ENCODE assay signal across 16 cellular contexts in genomic region chr15:34059476-34059875, GRCh38.
"Had no signal": no experiment of that assay in that cellular context is flagged by ENCODE, and none has a peak within 500 bp of the region (broad histone marks: within the 10 kb centered on the region; RNA-seq: fewer than 3 reads in every experiment).

No MANE protein-coding gene starts in this region.

- H3K4me1 ChIP-seq: colonic mucosa, foreskin keratinocyte had no signal

- H3K27ac ChIP-seq: colonic mucosa, foreskin keratinocyte, hepatocyte, neutrophil had no signal

- DNase-seq: colonic mucosa; dermis blood vessel endothelial cell; endodermal cell; erythroblast; foreskin keratinocyte; kidney glomerular epithelial cell; naive thymus-derived CD4-positive, alpha-beta T cell; posterior cingulate gyrus; small intestine; stimulated activated CD4-positive, alpha-beta T cell treated with anti-CD3 and anti-CD28 coated beads, Interleukin-12 subunit alpha, Interleukin-12 subunit beta, amount 100 ng/mL, for 4 hours; stimulated activated naive CD4-positive, alpha-beta T cell treated with Interleukin-2 at 50 U/mL for 16 hours had no signal

- H3K36me3 ChIP-seq: colonic mucosa, neutrophil had no signal

- H3K4me3 ChIP-seq: colonic mucosa, hepatocyte had no signal

- H3K27ac Mint-ChIP-seq: endodermal cell; naive thymus-derived CD4-positive, alpha-beta T cell; type B pancreatic cell had no signal

- H3K4me3 Mint-ChIP-seq: endodermal cell; naive thymus-derived CD4-positive, alpha-beta T cell; type B pancreatic cell had no signal

- H3K4me2 ChIP-seq: hepatocyte had no signal

- H3K36me3 Mint-ChIP-seq: naive thymus-derived CD4-positive, alpha-beta T cell; type B pancreatic cell had no signal

- H3K79me2 ChIP-seq: hepatocyte had no signal

- ATAC-seq: foreskin keratinocyte; naive thymus-derived CD4-positive, alpha-beta T cell had no signal

- H3K27me3 ChIP-seq: colonic mucosa, foreskin keratinocyte, hepatocyte, neutrophil had no signal

- H3K9me3 Mint-ChIP-seq: endodermal cell; naive thymus-derived CD4-positive, alpha-beta T cell; type B pancreatic cell had no signal

- H2AFZ ChIP-seq: hepatocyte had no signal

- H3K9me3 ChIP-seq: colonic mucosa, neutrophil had no signal

- FAIRE-seq: endothelial cell of umbilical vein, small intestine, urothelium cell line had no signal
